ENCODE assay signal across 9 cellular contexts in genomic region chr2:73156539-73157124, GRCh38. TPM values are rescaled to one million over a fixed set of nuclear protein-coding genes. Genes with fewer than 3 reads are reported as not detected.
DNase-seq lines count a peak whose midpoint lies in the region; ATAC-seq and TF ChIP-seq lines count a peak whose summit lies in the region.
"Had no signal": no experiment of that assay in that cellular context is flagged by ENCODE, and none has a peak within 500 bp of the region (broad histone marks: within the 10 kb centered on the region; RNA-seq: fewer than 3 reads in every experiment).

No MANE protein-coding gene starts in this region.

- CTCF ChIA-PET in WTC11 (lab: Charles Lee) = interaction anchor here (0.6 to 3.9 kb wide), 46 partner anchors 10 to 287 kb away, joined by 3 to 113 read pairs (median 5); partner anchors contain the start of genes EMX1, RAB11FIP5, SFXN5 and SPR

- H3K9me3 ChIP-seq in DOHH2 (ENCODE audit: control insufficient read depth, insufficient read depth, low read length) = no peaks in the 10 kb centered on the region
- no peaks in the 10 kb centered on the region for H3K9me3 ChIP-seq in tibial artery

- no peak overlapping the region for H3K27ac ChIP-seq in DOHH2 (ENCODE audit: low read depth, low read length)
- no peak overlapping the region for H3K27ac ChIP-seq in tibial artery

- H3K79me2 ChIP-seq in DOHH2 (ENCODE audit: control insufficient read depth, low read length) = no peaks in the 10 kb centered on the region

- H3K36me3 Mint-ChIP-seq in WTC11 (no peaks in the 10 kb centered on the region; the same call in 1 of the 2 replicates), mesothelial cell of epicardium (no peaks in the 10 kb centered on the region)

- H3K4me1 Mint-ChIP-seq in WTC11 = peaks cover 6% of the 10 kb centered on the region
- H3K4me1 Mint-ChIP-seq in mesothelial cell of epicardium = peaks cover 4% of the 10 kb centered on the region

- H3K27ac Mint-ChIP-seq in WTC11 = no peak overlapping the region
- H3K27ac Mint-ChIP-seq in mesothelial cell of epicardium = no peak overlapping the region
- H3K27ac Mint-ChIP-seq: T-helper 1 cell treated with Interleukin-12 subunit alpha and Interleukin-12 subunit beta and Interleukin-4 antibody, amounts not matched to agents 30 μg/mL and 1 μg/mL, for 36 hours had no signal

- peak; percentile 54 for TF ChIP-seq CTCF in DOHH2 (IDR thresholded peaks at IDR 0.05; ENCODE audit: low read depth, low read length, poor library complexity, severe bottlenecking)
- TF ChIP-seq CTCF in LNCaP clone FGC (IDR thresholded peaks at IDR 0.05; ENCODE audit: control insufficient read depth, extremely low read depth, insufficient read depth) = peak; percentile 62
- TF ChIP-seq CTCF in WTC11 (IDR thresholded peaks at IDR 0.05) = peak; percentile 51
- TF ChIP-seq CTCF in epithelial cell of proximal tubule (conservative IDR thresholded peaks at IDR 0.05; ENCODE audit: low read depth, low read length) = peak; percentile 91
- TF ChIP-seq CTCF in mesothelial cell of epicardium (IDR thresholded peaks at IDR 0.05; ENCODE audit: unreplicated experiment) = peak; percentile 38
- peak; percentile 60 to 78 for TF ChIP-seq CTCF in tibial artery (IDR thresholded peaks at IDR 0.05)

- H3K4me1 ChIP-seq in DOHH2 (ENCODE audit: control insufficient read depth, low read length) (no peaks in the 10 kb centered on the region), tibial artery (peaks cover 0 to 8% (median 7%) of the 10 kb centered on the region in 4 donors)

- H3K27me3 Mint-ChIP-seq in WTC11 (ENCODE audit: low read depth) = peaks cover 24% of the 10 kb centered on the region
- peaks cover 48% of the 10 kb centered on the region for H3K27me3 Mint-ChIP-seq in mesothelial cell of epicardium (ENCODE audit: low read depth)

- H3K4me3 Mint-ChIP-seq in WTC11 (peak overlapping the region; percentile 62), mesothelial cell of epicardium (peak overlapping the region; percentile 38)
- H3K4me3 Mint-ChIP-seq: T-helper 1 cell treated with Interleukin-12 subunit alpha and Interleukin-12 subunit beta and Interleukin-4 antibody, amounts not matched to agents 30 μg/mL and 1 μg/mL, for 36 hours had no signal

- ATAC-seq in WTC11 (peak; percentile 99), GM19351 (IDR thresholded peaks at IDR 0.05; ENCODE audit: unreplicated experiment) (no peak)

- intact Hi-C loops in tibial artery (cut with DNase I; ENCODE audit: low total_unique reads) = loop anchor here (2.0 to 5.0 kb wide), 2 partner anchors 70 to 164 kb away; no protein-coding TSS in a partner anchor

- H3K4me3 ChIP-seq in DOHH2 (ENCODE audit: low read length) (no peak overlapping the region), LNCaP clone FGC (ENCODE audit: low read depth, low read length) (no peak overlapping the region), epithelial cell of proximal tubule (ENCODE audit: low read depth, low read length) (peak overlapping the region; percentile 19), tibial artery (no peak overlapping the region)

- H3K4me2 ChIP-seq in DOHH2 (ENCODE audit: low read length) = no peak overlapping the region

- no peaks in the 10 kb centered on the region for H3F3A ChIP-seq in DOHH2 (ENCODE audit: control insufficient read depth, insufficient read depth)

- H3K9me3 Mint-ChIP-seq in WTC11 (peaks cover 7% of the 10 kb centered on the region), mesothelial cell of epicardium (peaks cover 8% of the 10 kb centered on the region)
- H3K9me3 Mint-ChIP-seq: T-helper 1 cell treated with Interleukin-12 subunit alpha and Interleukin-12 subunit beta and Interleukin-4 antibody, amounts not matched to agents 30 μg/mL and 1 μg/mL, for 36 hours had no signal

- POLR2A ChIA-PET in WTC11 (lab: Charles Lee) = interaction anchor here (0.8 to 1.1 kb wide), 2 partner anchors 21 to 71 kb away, joined by 3 to 5 read pairs; no protein-coding TSS in a partner anchor

- no peak for DNase-seq in LNCaP clone FGC (ENCODE audit: low read depth)
- peak; percentile 88 for DNase-seq in WTC11 (ENCODE audit: low spot score)
- no peak for DNase-seq in epithelial cell of proximal tubule (ENCODE audit: low read depth)
- DNase-seq in mesothelial cell of epicardium (ENCODE audit: low spot score in 2 of 2, unreplicated experiment in 2 of 2) = peak; percentile 53 to 74
- DNase-seq in tibial artery = peak; percentile 44 to 71
- no peak for DNase-seq in NCI-H2029 (lab: John Stamatoyannopoulos, UW)

- H4K20me1 ChIP-seq in DOHH2 (ENCODE audit: control insufficient read depth, insufficient read depth, low read depth, low read length) = no peaks in the 10 kb centered on the region

- no peaks in the 10 kb centered on the region for H3K9me2 ChIP-seq in DOHH2 (replicated peaks; ENCODE audit: control insufficient read depth, low read length)

- H3K27me3 ChIP-seq in DOHH2 (ENCODE audit: control insufficient read depth, low read length) (no peaks in the 10 kb centered on the region; the same call in 1 of the 2 replicates), tibial artery (peaks cover 0 to 23% of the 10 kb centered on the region in 2 donors)

- H3K36me3 ChIP-seq in DOHH2 (ENCODE audit: control insufficient read depth, low read length) = no peaks in the 10 kb centered on the region
- no peaks in the 10 kb centered on the region for H3K36me3 ChIP-seq in tibial artery

TF ChIP-seq in WTC11, 78 proteins besides CTCF, POLR2A, EP300 and RAD21 (continues in another document):
- TF ChIP-seq HMGXB4 (CRISPR knock-in tag; IDR thresholded peaks at IDR 0.05) = peak; percentile 87
- TF ChIP-seq SP1 (CRISPR knock-in tag; conservative IDR thresholded peaks at IDR 0.05) = 0 out of 2 replicates have a peak, but pooled peaks have one; percentile 12
- TF ChIP-seq SMAD3 (CRISPR knock-in tag; IDR thresholded peaks at IDR 0.05; ENCODE audit: borderline replicate concordance) = no peak
- TF ChIP-seq, protein P1, sequence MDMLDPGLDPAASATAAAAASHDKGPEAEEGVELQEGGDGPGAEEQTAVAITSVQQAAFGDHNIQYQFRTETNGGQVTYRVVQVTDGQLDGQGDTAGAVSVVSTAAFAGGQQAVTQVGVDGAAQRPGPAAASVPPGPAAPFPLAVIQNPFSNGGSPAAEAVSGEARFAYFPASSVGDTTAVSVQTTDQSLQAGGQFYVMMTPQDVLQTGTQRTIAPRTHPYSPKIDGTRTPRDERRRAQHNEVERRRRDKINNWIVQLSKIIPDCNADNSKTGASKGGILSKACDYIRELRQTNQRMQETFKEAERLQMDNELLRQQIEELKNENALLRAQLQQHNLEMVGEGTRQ (CRISPR knock-in tag; IDR thresholded peaks at IDR 0.05) = 0 out of 2 replicates have a peak, but pooled peaks have one; percentile 30
- peak; percentile 8; the same call in 1 of the 2 replicates for TF ChIP-seq ZNF423 (CRISPR knock-in tag; IDR thresholded peaks at IDR 0.05)
- TF ChIP-seq ZNF219 (CRISPR knock-in tag; IDR thresholded peaks at IDR 0.05; ENCODE audit: borderline replicate concordance) = no peak
- TF ChIP-seq, protein P2, sequence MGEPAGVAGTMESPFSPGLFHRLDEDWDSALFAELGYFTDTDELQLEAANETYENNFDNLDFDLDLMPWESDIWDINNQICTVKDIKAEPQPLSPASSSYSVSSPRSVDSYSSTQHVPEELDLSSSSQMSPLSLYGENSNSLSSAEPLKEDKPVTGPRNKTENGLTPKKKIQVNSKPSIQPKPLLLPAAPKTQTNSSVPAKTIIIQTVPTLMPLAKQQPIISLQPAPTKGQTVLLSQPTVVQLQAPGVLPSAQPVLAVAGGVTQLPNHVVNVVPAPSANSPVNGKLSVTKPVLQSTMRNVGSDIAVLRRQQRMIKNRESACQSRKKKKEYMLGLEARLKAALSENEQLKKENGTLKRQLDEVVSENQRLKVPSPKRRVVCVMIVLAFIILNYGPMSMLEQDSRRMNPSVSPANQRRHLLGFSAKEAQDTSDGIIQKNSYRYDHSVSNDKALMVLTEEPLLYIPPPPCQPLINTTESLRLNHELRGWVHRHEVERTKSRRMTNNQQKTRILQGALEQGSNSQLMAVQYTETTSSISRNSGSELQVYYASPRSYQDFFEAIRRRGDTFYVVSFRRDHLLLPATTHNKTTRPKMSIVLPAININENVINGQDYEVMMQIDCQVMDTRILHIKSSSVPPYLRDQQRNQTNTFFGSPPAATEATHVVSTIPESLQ (CRISPR knock-in tag; IDR thresholded peaks at IDR 0.05) = no peak
- no peak for TF ChIP-seq IRF2 (CRISPR knock-in tag; IDR thresholded peaks at IDR 0.05; ENCODE audit: borderline replicate concordance, low read depth)

RNA-seq across cellular contexts. Expression of gene RAB11FIP5, which starts 43.9 kb away (rescaled TPM):
- total RNA-seq in WTC11 (2021) (14.0 to 16.0 TPM (median 14.3 TPM) in 3 replicates), epithelial cell of proximal tubule (26.4 and 27.7 TPM in 2 replicates), mesothelial cell of epicardium (23.3 to 25.4 TPM (median 25.1 TPM) in 3 replicates)

RNA-seq across cellular contexts. Expression of gene NOTO, which starts 45.7 kb away (rescaled TPM):
- total RNA-seq in WTC11 (2021) = 0.15 to 0.23 TPM (median 0.18 TPM) in 3 replicates
- total RNA-seq in epithelial cell of proximal tubule = not detected in 2 replicates
- total RNA-seq in mesothelial cell of epicardium = not detected in 3 replicates

RNA-seq across cellular contexts. Expression of gene SMYD5, which starts 57.4 kb away (rescaled TPM):
- total RNA-seq in WTC11 (2021) (46.5 to 47.9 TPM (median 46.7 TPM) in 3 replicates), epithelial cell of proximal tubule (27.3 and 35.6 TPM in 2 replicates), mesothelial cell of epicardium (29.8 to 34.3 TPM (median 34.2 TPM) in 3 replicates)

Comparison
In these comparisons a context has a peak if more than half of its experiments do, and no peak if none do; other contexts are left out.
1. CTCF ChIP-seq: peak in every context shown above with its lines; median percentile 91 in epithelial cell of proximal tubule; 69 in tibial artery; 62 in LNCaP clone FGC; 54 in DOHH2; 51 in WTC11; 38 in mesothelial cell of epicardium.
2. DNase-seq: peak in WTC11 (single experiment), mesothelial cell of epicardium (2 of 2) and tibial artery (2 of 2); none in LNCaP clone FGC (single experiment), epithelial cell of proximal tubule (single experiment) and NCI-H2029 (single experiment).